In genomic region chr15:33656090-33656670, GRCh38 we compare ENCODE assay signal across 18 cellular contexts.
"Had no signal": no experiment of that assay in that cellular context is flagged by ENCODE, and none has a peak within 500 bp of the region (broad histone marks: within the 10 kb centered on the region; RNA-seq: fewer than 3 reads in every experiment).

No MANE protein-coding gene starts in this region.

- H3K4me1 ChIP-seq: esophagus muscularis mucosa, heart right ventricle, left ventricle myocardium inferior, prostate gland, sigmoid colon had no signal

- H3K9me3 Mint-ChIP-seq: activated CD4-positive, alpha-beta memory T cell treated with anti-CD3 and anti-CD28 coated beads, Interleukin-2, amount 10 ng/mL, durations not matched to agents 7 days and 5 days; nephron had no signal

- H3K27ac Mint-ChIP-seq: activated CD4-positive, alpha-beta memory T cell treated with anti-CD3 and anti-CD28 coated beads, Interleukin-2, amount 10 ng/mL, durations not matched to agents 7 days and 5 days; nephron; type B pancreatic cell had no signal

- H3K36me3 ChIP-seq: esophagus muscularis mucosa, heart right ventricle, left ventricle myocardium inferior, prostate gland had no signal

- H3K4me3 ChIP-seq: esophagus muscularis mucosa, heart right ventricle, left ventricle myocardium inferior, prostate gland, sigmoid colon had no signal

- H3K9me3 ChIP-seq: esophagus muscularis mucosa, heart right ventricle, prostate gland, sigmoid colon had no signal

- H3K27me3 Mint-ChIP-seq: activated CD4-positive, alpha-beta memory T cell treated with anti-CD3 and anti-CD28 coated beads, Interleukin-2, amount 10 ng/mL, durations not matched to agents 7 days and 5 days had no signal

- H3K4me1 Mint-ChIP-seq: activated CD4-positive, alpha-beta memory T cell treated with anti-CD3 and anti-CD28 coated beads, Interleukin-2, amount 10 ng/mL, durations not matched to agents 7 days and 5 days had no signal

- H3K4me3 Mint-ChIP-seq: activated CD4-positive, alpha-beta memory T cell treated with anti-CD3 and anti-CD28 coated beads, Interleukin-2, amount 10 ng/mL, durations not matched to agents 7 days and 5 days; nephron; type B pancreatic cell had no signal

- ATAC-seq: heart right ventricle had no signal

- FAIRE-seq: endometrium had no signal

- H3K27me3 ChIP-seq: esophagus muscularis mucosa, sigmoid colon had no signal

- H3K27ac ChIP-seq: esophagus muscularis mucosa, heart right ventricle, left ventricle myocardium inferior, prostate gland, sigmoid colon had no signal

- H3K36me3 Mint-ChIP-seq: type B pancreatic cell had no signal

- DNase-seq: activated CD4-positive, alpha-beta memory T cell treated with anti-CD3 and anti-CD28 coated beads, Interleukin-2, amount 10 ng/mL, durations not matched to agents 7 days and 5 days; activated CD4-positive, alpha-beta T cell treated with anti-CD3 and anti-CD28 coated beads for 1 hour; activated CD8-positive, alpha-beta memory T cell treated with anti-CD3 and anti-CD28 coated beads, Interleukin-2, amount 50 U/mL, for 4 hours; aorta; foreskin fibroblast; heart right ventricle; islet precursor cell; left ventricle myocardium inferior; mesenchymal stem cell; occipital lobe; sigmoid colon; stimulated activated CD4-positive, alpha-beta T cell treated with anti-CD3 and anti-CD28 coated beads, Interleukin-2, amount 100 ng/mL, for 48 hours; stimulated activated naive CD4-positive, alpha-beta T cell treated with Interleukin-2 at 50 U/mL for 16 hours had no signal
